ENCODE assay signal across 22 cellular contexts in the genomic region with DNA sequence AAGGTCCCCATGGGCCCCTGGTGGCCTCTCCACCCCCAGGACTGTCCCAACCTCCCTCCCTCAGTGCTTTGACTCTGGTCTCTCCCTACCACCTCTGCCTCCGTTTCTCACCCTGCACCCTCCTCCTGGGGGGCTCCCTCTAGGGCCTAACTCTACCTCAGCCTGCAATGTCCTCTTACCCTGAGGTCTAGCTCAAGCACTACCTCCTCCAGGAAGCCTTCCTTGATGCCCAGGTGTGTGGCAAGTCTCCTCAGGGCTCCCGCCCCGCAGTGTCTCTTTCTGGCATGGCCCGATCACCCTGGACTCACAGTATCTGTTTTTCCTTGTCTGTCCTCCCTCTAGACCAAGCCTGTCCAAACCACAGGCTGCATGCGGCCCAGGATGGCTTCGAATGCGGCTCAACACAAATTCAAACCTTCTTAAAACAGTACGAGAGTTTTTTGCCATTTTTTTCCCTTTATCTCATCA.
"Had no signal": no experiment of that assay in that cellular context is flagged by ENCODE, and none has a peak within 500 bp of the region (broad histone marks: within the 10 kb centered on the region; RNA-seq: fewer than 3 reads in every experiment).

No MANE protein-coding gene starts in this region.

- ATAC-seq: activated CD4-positive, CD25-positive, alpha-beta regulatory T cell treated with anti-CD3 and anti-CD28 coated beads, Interleukin-2, amount 50 U/mL, for 24 hours; gastrocnemius medialis; left cardiac atrium; stimulated activated naive CD8-positive, alpha-beta T cell treated with anti-CD3 and anti-CD28 coated beads, Interleukin-15, Interleukin-2, amounts not matched to agents 100 U/mL and 50 U/mL, for 24 hours had no signal

- H3K9me3 Mint-ChIP-seq: activated T-helper 1 cell treated with anti-CD3 and anti-CD28 coated beads, Interleukin-12 subunit alpha, Interleukin-12 subunit beta, Interleukin-2, Interleukin-4 antibody, amounts not matched to agents 30 ng/mL and 10 ng/mL and 1 ng/mL, durations not matched to agents 14 hours and 24 hours and 36 hours; central memory CD8-positive, alpha-beta T cell had no signal

- H3K27ac Mint-ChIP-seq: activated T-helper 1 cell treated with anti-CD3 and anti-CD28 coated beads, Interleukin-12 subunit alpha, Interleukin-12 subunit beta, Interleukin-2, Interleukin-4 antibody, amounts not matched to agents 30 ng/mL and 10 ng/mL and 1 ng/mL, durations not matched to agents 14 hours and 24 hours and 36 hours had no signal

- H3K4me3 ChIP-seq: gastrocnemius medialis, hepatocyte, right atrium auricular region, testis, transverse colon had no signal

- H3K27ac ChIP-seq: gastrocnemius medialis, hepatocyte, right atrium auricular region, testis, transverse colon, VCaP had no signal

- H3K27me3 ChIP-seq: gastrocnemius medialis, hepatocyte, right atrium auricular region, testis, transverse colon had no signal

- H3K36me3 ChIP-seq: gastrocnemius medialis, right atrium auricular region, transverse colon had no signal

- DNase-seq: activated CD4-positive, alpha-beta T cell treated with anti-CD3 and anti-CD28 coated beads for 48 hours; activated CD4-positive, alpha-beta T cell treated with anti-CD3 and anti-CD28 coated beads, Interleukin-2, amount 50 U/mL, for 48 hours; activated CD8-positive, alpha-beta memory T cell treated with anti-CD3 and anti-CD28 coated beads for 24 hours; activated gamma-delta T cell treated with Interleukin-2 at 50 U/mL for 16 hours; activated naive CD4-positive, alpha-beta T cell treated with anti-CD3 and anti-CD28 coated beads, Interleukin-2, amount 50 U/mL, for 16 hours; amniotic stem cell; effector CD8-positive, alpha-beta T cell; gastrocnemius medialis; glutamatergic neuron; left cardiac atrium; left ventricle myocardium superior; mammary epithelial cell; stimulated activated CD4-positive, alpha-beta T cell treated with anti-CD3 and anti-CD28 coated beads, Interleukin-2, amount 100 ng/mL, for 48 hours; stimulated activated naive CD8-positive, alpha-beta T cell treated with anti-CD3 and anti-CD28 coated beads, Interleukin-15, Interleukin-2, amounts not matched to agents 100 U/mL and 50 U/mL, for 24 hours; testis; transverse colon had no signal

- H3K4me1 ChIP-seq: gastrocnemius medialis, right atrium auricular region, testis, transverse colon had no signal

- H3K4me1 Mint-ChIP-seq: central memory CD8-positive, alpha-beta T cell had no signal

- H3K4me3 Mint-ChIP-seq: activated T-helper 1 cell treated with anti-CD3 and anti-CD28 coated beads, Interleukin-12 subunit alpha, Interleukin-12 subunit beta, Interleukin-2, Interleukin-4 antibody, amounts not matched to agents 30 ng/mL and 10 ng/mL and 1 ng/mL, durations not matched to agents 14 hours and 24 hours and 36 hours; central memory CD8-positive, alpha-beta T cell had no signal

- H3K9me3 ChIP-seq: gastrocnemius medialis, right atrium auricular region, testis, transverse colon had no signal
